1 cellular context compared by ENCODE assay signal in genomic region chr1:155086182-155086741, GRCh38.
TF ChIP-seq lines count a peak whose summit lies in the region.

No MANE protein-coding gene starts in this region.

TF ChIP-seq in SK-N-SH treated with all-trans-retinoic acid at 6 μM for 48 hours, 23 proteins besides CTCF, POLR2A, EP300 and RAD21 (continued from another document):
- TF ChIP-seq CSRNP3 (CRISPR knock-in tag; IDR thresholded peaks at IDR 0.05) (no peak), ZC3H10 (CRISPR knock-in tag; IDR thresholded peaks at IDR 0.05) (no peak), ZFP3 (CRISPR knock-in tag; IDR thresholded peaks at IDR 0.05) (no peak), SNAI2 (CRISPR knock-in tag; IDR thresholded peaks at IDR 0.05) (no peak), CSDC2 (CRISPR knock-in tag; IDR thresholded peaks at IDR 0.05) (no peak)
TF ChIP-seq in SK-N-SH treated with all-trans-retinoic acid at 6 μM for 48 hours: peak in this region for 0.
